ENCODE assay signal across 14 cellular contexts in the genomic region with DNA sequence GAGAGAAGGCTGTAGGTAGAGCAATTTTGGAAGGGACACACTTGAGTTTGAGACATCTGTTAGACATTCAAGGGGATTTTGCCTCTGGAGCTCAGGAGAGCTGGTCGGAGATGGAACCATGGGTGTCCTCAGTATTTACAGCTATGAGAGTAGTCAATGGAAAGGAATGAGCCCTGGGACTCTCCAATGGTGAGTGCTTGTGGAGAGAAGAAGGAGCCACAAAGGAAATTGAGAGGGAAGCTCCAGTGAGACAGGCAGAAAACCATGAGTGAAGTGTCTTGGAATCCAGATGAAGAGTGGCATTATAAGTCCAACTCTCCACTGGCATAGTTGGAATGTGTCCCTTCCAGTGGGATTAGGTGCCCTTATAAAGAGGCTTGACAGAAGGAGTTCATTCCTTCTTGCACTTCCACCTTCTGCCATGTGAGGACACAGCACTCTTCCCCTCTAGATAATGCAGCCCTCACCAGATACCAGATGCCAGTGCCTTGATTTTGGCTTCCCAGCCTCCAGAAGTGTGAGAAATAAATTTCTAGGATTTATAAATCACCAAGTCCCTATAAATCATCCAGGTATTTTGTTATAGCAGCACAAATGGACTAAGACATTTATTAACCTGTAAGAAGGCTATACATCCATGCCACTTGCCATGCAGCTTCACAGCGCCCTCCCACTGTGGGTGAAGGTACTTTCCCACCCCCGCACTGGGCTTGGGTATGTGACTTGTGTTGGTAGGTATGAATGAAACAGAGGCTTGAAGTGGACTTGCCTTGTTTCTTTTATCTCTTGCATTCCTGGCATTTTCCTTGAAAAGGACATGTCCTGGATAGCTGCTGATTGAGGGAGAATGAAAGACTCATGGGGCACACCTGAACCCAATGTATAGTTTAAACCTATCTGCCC. TPM values are rescaled to one million over a fixed set of nuclear protein-coding genes. Genes with fewer than 3 reads are reported as not detected.
DNase-seq lines count a peak whose midpoint lies in the region; ATAC-seq and TF ChIP-seq lines count a peak whose summit lies in the region.
"Had no signal": no experiment of that assay in that cellular context is flagged by ENCODE, and none has a peak within 500 bp of the region (broad histone marks: within the 10 kb centered on the region; RNA-seq: fewer than 3 reads in every experiment).

No MANE protein-coding gene starts in this region.

- peaks cover 10% of the 10 kb centered on the region for H3K4me1 ChIP-seq in body of pancreas
- no peaks in the 10 kb centered on the region for H3K4me1 ChIP-seq in colonic mucosa

- no peak overlapping the region for H3K4me3 ChIP-seq in fibroblast of pulmonary artery (replicated peaks; ENCODE audit: low read depth, low read length)
- H3K4me3 ChIP-seq in body of pancreas = no peak overlapping the region
- no peak overlapping the region for H3K4me3 ChIP-seq in colonic mucosa
- H3K4me3 ChIP-seq: adrenal gland, heart right ventricle had no signal

- no peak for TF ChIP-seq POLR2A in body of pancreas (IDR thresholded peaks at IDR 0.05)

- H3K36me3 ChIP-seq in body of pancreas (replicated peaks in 1 of 2; ENCODE audit: insufficient read depth in 1 of 2, low read depth in 2 of 2) (no peaks in the 10 kb centered on the region), colonic mucosa (no peaks in the 10 kb centered on the region)
- H3K36me3 ChIP-seq: adrenal gland, heart right ventricle had no signal

- TF ChIP-seq CTCF in fibroblast of pulmonary artery (IDR thresholded peaks at IDR 0.05; ENCODE audit: low read length, missing control alignments) = peak; percentile 20
- TF ChIP-seq CTCF in body of pancreas (IDR thresholded peaks at IDR 0.05) = no peak
- no peak for TF ChIP-seq CTCF in colonic mucosa (IDR thresholded peaks at IDR 0.05)

- intact Hi-C loops in body of pancreas (cut with DNase I) (loop anchor here (10.0 kb wide), 1 partner anchor 798 kb away; no protein-coding TSS in a partner anchor), colonic mucosa (cut with DNase I) (no loop called here)

- no peak overlapping the region for H3K27ac ChIP-seq in body of pancreas
- no peak overlapping the region for H3K27ac ChIP-seq in colonic mucosa
- H3K27ac ChIP-seq: adrenal gland, heart right ventricle had no signal

- H3K27me3 ChIP-seq in body of pancreas (no peaks in the 10 kb centered on the region), colonic mucosa (no peaks in the 10 kb centered on the region)
- H3K27me3 ChIP-seq: adrenal gland had no signal

- no peak for ATAC-seq in HG03025 (IDR thresholded peaks at IDR 0.05; ENCODE audit: low FRiP score, unreplicated experiment)
- ATAC-seq in body of pancreas = no peak
- ATAC-seq in HG02970 (IDR thresholded peaks at IDR 0.05; ENCODE audit: low FRiP score, unreplicated experiment) = no peak
- ATAC-seq: CD8-positive, alpha-beta T cell; effector memory CD8-positive, alpha-beta T cell; heart right ventricle; stimulated activated naive B cell treated with anti-CD40 and anti-IgM and Interleukin-4, amounts not matched to agents 10 μg/mL and 1 μg/mL and 100 μg/mL, for 72 hours had no signal

- WGBS in body of pancreas, 2 donors = 72 to 75% methylated on average over 3 of the region's 3 CpGs

- peaks cover 0 to 8% (median 0%) of the 10 kb centered on the region in 3 donors for H3K9me3 ChIP-seq in body of pancreas
- H3K9me3 ChIP-seq in colonic mucosa = no peaks in the 10 kb centered on the region
- H3K9me3 ChIP-seq: adrenal gland had no signal

- H3K9ac ChIP-seq in colonic mucosa (ENCODE audit: low read depth in 2 of 2, low read length in 2 of 2) = no peak overlapping the region

- DNase-seq in AG08395 (ENCODE audit: low spot score) (peak; percentile 19), ELF-1 (ENCODE audit: low read depth, low spot score) (peak; percentile 48), NCI-H69 (lab: John Stamatoyannopoulos, UW) (peak; percentile 3), fibroblast of pulmonary artery (ENCODE audit: low read depth) (no peak), body of pancreas (no peak), colonic mucosa (no peak)
- DNase-seq: activated CD8-positive, alpha-beta memory T cell treated with anti-CD3 and anti-CD28 coated beads, Interleukin-2, amount 50 U/mL, for 4 hours; adrenal gland; effector memory CD8-positive, alpha-beta T cell; heart right ventricle; stimulated activated naive B cell treated with anti-CD40 and anti-IgM and Interleukin-4, amounts not matched to agents 10 μg/mL and 1 μg/mL and 100 μg/mL, for 72 hours had no signal

RNA-seq across cellular contexts. Expression of a gene that starts 27.3 kb away (rescaled TPM):
- 1 to 10 TPM; 1.3 to 2.9 TPM for total RNA-seq in body of pancreas
- 10 to 100 TPM; 21.0 to 28.5 TPM for total RNA-seq in colonic mucosa

Comparison
In these comparisons a context has a peak if more than half of its experiments do, and no peak if none do; other contexts are left out.
1. DNase-seq: peak in AG08395 (single experiment), ELF-1 (single experiment) and NCI-H69 (single experiment); none in fibroblast of pulmonary artery (single experiment), body of pancreas (0 of 4) and colonic mucosa (single experiment).
2. RNA of a gene that starts 27.3 kb away (total RNA-seq): 21.0 to 28.5 TPM in colonic mucosa; 1.3 to 2.9 TPM in body of pancreas; every median in the first group is over 4 times any median in the second.